In genomic region chr6:84137051-84137375, GRCh38 we compare ENCODE assay signal across 17 cellular contexts.
A peak's percentile ranks its signal among the peaks of the same experiment; 100 is the strongest.
DNase-seq lines count a peak whose midpoint lies in the region; ATAC-seq, FAIRE-seq and TF ChIP-seq lines count a peak whose summit lies in the region.
"Had no signal": no experiment of that assay in that cellular context is flagged by ENCODE, and none has a peak within 500 bp of the region (broad histone marks: within the 10 kb centered on the region; RNA-seq: fewer than 3 reads in every experiment).

No MANE protein-coding gene starts in this region.

- no peak for TF ChIP-seq POLR2A in H54 (IDR thresholded peaks at IDR 0.05; ENCODE audit: low read depth, low read length)
- TF ChIP-seq POLR2A in H1 (IDR thresholded peaks at IDR 0.05; ENCODE audit: control extremely low read depth in 1 of 2, low read depth in 2 of 2, low read length in 2 of 2): no peak

- H3K36me3 Mint-ChIP-seq in stimulated activated naive B cell treated with anti-CD40 and anti-IgM and Interleukin-4, amounts not matched to agents 10 μg/mL and 1 μg/mL and 100 μg/mL, for 72 hours: peaks cover 35 to 55% of the 10 kb centered on the region in 2 donors

- no peak overlapping the region for H4K5ac ChIP-seq in H1 (ENCODE audit: insufficient read length, low read depth, low read length)

- no peak overlapping the region for H3K9ac ChIP-seq in H1 (replicated peaks in 1 of 4; ENCODE audit: extremely low read depth in 1 of 4, low read depth in 3 of 4, low read length in 3 of 4)
- H3K9ac ChIP-seq: parathyroid adenoma had no signal

- intact Hi-C loops in A673 (cut with micrococcal nuclease; ENCODE audit: unreplicated experiment): no loop called here

- H2BK120ac ChIP-seq in H1 (replicated peaks; ENCODE audit: low read depth, low read length): no peak overlapping the region

- no peak overlapping the region for H3K18ac ChIP-seq in H1 (ENCODE audit: extremely low read depth, low read length)

- H3K4ac ChIP-seq in H1 (replicated peaks; ENCODE audit: insufficient read length, low read depth, low read length): no peak overlapping the region

- no peaks in the 10 kb centered on the region for H3K79me1 ChIP-seq in H1 (ENCODE audit: low read depth, low read length)

- H2BK12ac ChIP-seq in H1 (ENCODE audit: low read depth, low read length): no peak overlapping the region

- no peak overlapping the region for H2AFZ ChIP-seq in H1 (ENCODE audit: low read length)
- H2AFZ ChIP-seq: parathyroid adenoma had no signal

- CTCF ChIA-PET in A673 (lab: Charles Lee) (no interaction called here), H1 (lab: Charles Lee; ENCODE audit: partially characterized antibody) (no interaction called here)

- BruUV-seq in A673 (replicated peaks; lab: Mats Ljungman, UMichigan): no TSS peak

- H3K23me2 ChIP-seq in H1 (ENCODE audit: low read depth, low read length): no peaks in the 10 kb centered on the region

- peaks cover 17% of the 10 kb centered on the region for H3K4me1 ChIP-seq in A673 (ENCODE audit: insufficient read depth, low read length, poor library complexity, severe bottlenecking)
- peaks cover 0 to 2% (median 0%) of the 10 kb centered on the region in 4 experiments; a peak in 1 of 7 replicates for H3K4me1 ChIP-seq in H1 (replicated peaks in 1 of 4; ENCODE audit: control insufficient read depth in 3 of 4, insufficient read depth in 4 of 4, low read length in 3 of 4)
- H3K4me1 ChIP-seq: body of pancreas, parathyroid adenoma had no signal

- H4K8ac ChIP-seq in H1 (ENCODE audit: extremely low read depth, insufficient read depth, low read length): no peak overlapping the region

- H3K4me3 ChIP-seq in A673 (ENCODE audit: low read depth, low read length, poor library complexity, severe bottlenecking): no peak overlapping the region
- no peak overlapping the region for H3K4me3 ChIP-seq in H1 (ENCODE audit: extremely low read depth in 1 of 4, insufficient read depth in 2 of 4, low read depth in 3 of 4, low read length in 4 of 4)
- H3K4me3 ChIP-seq: body of pancreas, lung had no signal

- WGBS in H1 (ENCODE audit: extremely low coverage in 1 of 2, insufficient coverage in 1 of 2, insufficient read length in 1 of 2, insufficient replicate concordance in 2 of 2, low coverage in 1 of 2, low lambda C conversion rate in 2 of 2, missing lambda C conversion rate in 1 of 2), 2 experiments: 92% methylated on average over 5 of the region's 5 CpGs; no CpG with 5 or more reads in 1 of the 2 experiments

- H4K20me1 ChIP-seq in H1 (replicated peaks in 1 of 2; ENCODE audit: control insufficient read depth in 1 of 2, insufficient read depth in 2 of 2, low read length in 2 of 2): no peaks in the 10 kb centered on the region

- no peak overlapping the region for H3K23ac ChIP-seq in H1 (ENCODE audit: insufficient read length)

- no peak overlapping the region for H3K56ac ChIP-seq in H1 (replicated peaks; ENCODE audit: insufficient read length, low read depth, low read length)

- no peaks in the 10 kb centered on the region for H3K79me2 ChIP-seq in H1 (ENCODE audit: control insufficient read depth in 1 of 2, insufficient read depth in 2 of 2, low read length in 2 of 2)
- H3K79me2 ChIP-seq: parathyroid adenoma had no signal

- H2BK5ac ChIP-seq in H1 (ENCODE audit: low read depth, low read length): no peak overlapping the region

- H3K4me3 Mint-ChIP-seq in stimulated activated naive B cell treated with anti-CD40 and anti-IgM and Interleukin-4, amounts not matched to agents 10 μg/mL and 1 μg/mL and 100 μg/mL, for 72 hours: no peak overlapping the region
- H3K4me3 Mint-ChIP-seq: activated naive CD4-positive, alpha-beta T cell treated with anti-CD3 and anti-CD28 coated beads for 36 hours; CD8-positive, alpha-beta memory T cell; H9; naive B cell had no signal

- no peak overlapping the region for H2BK15ac ChIP-seq in H1 (ENCODE audit: low read length)

- peaks cover 6 to 11% of the 10 kb centered on the region in 2 donors for H3K9me3 Mint-ChIP-seq in stimulated activated naive B cell treated with anti-CD40 and anti-IgM and Interleukin-4, amounts not matched to agents 10 μg/mL and 1 μg/mL and 100 μg/mL, for 72 hours

- ATAC-seq in stimulated activated naive B cell treated with anti-CD40 and anti-IgM and Interleukin-4, amounts not matched to agents 10 μg/mL and 1 μg/mL and 100 μg/mL, for 72 hours (replicated peaks): no peak
- no peak for ATAC-seq in left lobe of liver
- ATAC-seq: body of pancreas had no signal

- POLR2A ChIA-PET in A673 (lab: Charles Lee; ENCODE audit: low non-redundant PET) (no interaction called here), H1 (lab: Charles Lee; ENCODE audit: partially characterized antibody) (no interaction called here)

- no peak for TF ChIP-seq CTCF in A673 (conservative IDR thresholded peaks at IDR 0.05; ENCODE audit: low read depth, low read length)
- TF ChIP-seq CTCF in H1 (IDR thresholded peaks at IDR 0.05; ENCODE audit: control extremely low read depth in 1 of 3, insufficient read depth in 1 of 3, low read depth in 1 of 3, low read length in 3 of 3): no peak

- H2AK5ac ChIP-seq in H1 (ENCODE audit: low read depth, low read length): no peak overlapping the region

- H3K9me3 ChIP-seq in A673 (ENCODE audit: low read depth, low read length, poor library complexity, severe bottlenecking) (no peaks in the 10 kb centered on the region), H1 (ENCODE audit: insufficient read depth in 2 of 2, low read depth in 1 of 2, low read length in 1 of 2) (peaks cover 10 to 18% of the 10 kb centered on the region in 2 experiments)

- peaks cover 2 to 9% of the 10 kb centered on the region in 2 donors for H3K4me1 Mint-ChIP-seq in stimulated activated naive B cell treated with anti-CD40 and anti-IgM and Interleukin-4, amounts not matched to agents 10 μg/mL and 1 μg/mL and 100 μg/mL, for 72 hours
- H3K4me1 Mint-ChIP-seq: CD8-positive, alpha-beta memory T cell; naive B cell had no signal

- H3K14ac ChIP-seq in H1 (ENCODE audit: insufficient read length): no peak overlapping the region

- no peak overlapping the region for H3K27ac Mint-ChIP-seq in stimulated activated naive B cell treated with anti-CD40 and anti-IgM and Interleukin-4, amounts not matched to agents 10 μg/mL and 1 μg/mL and 100 μg/mL, for 72 hours
- H3K27ac Mint-ChIP-seq: activated naive CD4-positive, alpha-beta T cell treated with anti-CD3 and anti-CD28 coated beads for 36 hours; CD8-positive, alpha-beta memory T cell had no signal

- H3K27me3 Mint-ChIP-seq in stimulated activated naive B cell treated with anti-CD40 and anti-IgM and Interleukin-4, amounts not matched to agents 10 μg/mL and 1 μg/mL and 100 μg/mL, for 72 hours: no peaks in the 10 kb centered on the region
- H3K27me3 Mint-ChIP-seq: naive B cell had no signal

- H3K36me3 ChIP-seq in A673 (ENCODE audit: insufficient read depth, low read length, poor library complexity, severe bottlenecking) (peaks cover 4% of the 10 kb centered on the region), H1 (ENCODE audit: control insufficient read depth in 2 of 4, insufficient read depth in 4 of 4, low read length in 3 of 4) (peaks cover 0 to 20% (median 6%) of the 10 kb centered on the region in 4 experiments; a peak in 4 of 8 replicates)

- H3K27ac ChIP-seq in A673 (ENCODE audit: low read depth, low read length, poor library complexity, severe bottlenecking) (peak overlapping the region; percentile 21), H1 (ENCODE audit: low read depth, low read length) (no peak overlapping the region)
- H3K27ac ChIP-seq: body of pancreas, parathyroid adenoma had no signal

- no peak for TF ChIP-seq EP300 in H1 (IDR thresholded peaks at IDR 0.05; ENCODE audit: borderline replicate concordance in 1 of 2, low read depth in 2 of 2, low read length in 2 of 2)

- H4K91ac ChIP-seq in H1 (replicated peaks; ENCODE audit: insufficient read length, low read length): no peak overlapping the region

- TF ChIP-seq RAD21 in H1 (IDR thresholded peaks at IDR 0.05 in 1 of 2, conservative IDR thresholded peaks at IDR 0.05 in 1 of 2; ENCODE audit: low read depth in 2 of 2, low read length in 2 of 2): no peak

- DNase-seq in A673 (ENCODE audit: low spot score) (peak; percentile 85), H54 (ENCODE audit: insufficient read length, low spot score) (no peak), NCI-H69 (lab: John Stamatoyannopoulos, UW) (peak; percentile 95), H1 (ENCODE audit: low read depth in 1 of 2, low spot score in 2 of 2) (no peak), NCI-H82 treated with DMSO at 0.1 percent for 48 hours (lab: John Stamatoyannopoulos, UW; ENCODE audit: unreplicated experiment) (no peak), left lobe of liver (ENCODE audit: low spot score) (no peak)
- no peak for DNase-seq in stimulated activated naive B cell treated with anti-CD40 and anti-IgM and Interleukin-4, amounts not matched to agents 10 μg/mL and 1 μg/mL and 100 μg/mL, for 72 hours
- no peak for DNase-seq in stimulated activated CD8-positive, alpha-beta memory T cell treated with anti-CD3 and anti-CD28 coated beads, Interleukin-4, amount 100 ng/mL, for 48 hours
- DNase-seq: activated naive CD4-positive, alpha-beta T cell treated with anti-CD3 and anti-CD28 coated beads for 36 hours; body of pancreas; CD8-positive, alpha-beta memory T cell; H9; head of caudate nucleus; naive B cell; stimulated activated CD4-positive, alpha-beta T cell treated with anti-CD3 and anti-CD28 coated beads, Interleukin-4, amount 100 ng/mL, for 24 hours had no signal

- H3K4me2 ChIP-seq in H1 (ENCODE audit: insufficient read depth in 1 of 2, low read depth in 2 of 2, low read length in 2 of 2): no peak overlapping the region

- H2BK20ac ChIP-seq in H1 (ENCODE audit: low read length): 0 out of 2 replicates have a peak overlapping the region, but pooled peaks have one; percentile 32

- FAIRE-seq in H54 (lab: Jason Lieb, UNC) (peak; percentile 55), H1 (lab: Jason Lieb, UNC) (no peak)

- no peaks in the 10 kb centered on the region for H3K27me3 ChIP-seq in A673 (replicated peaks; ENCODE audit: insufficient read depth, low read depth, low read length, poor library complexity)
- no peaks in the 10 kb centered on the region for H3K27me3 ChIP-seq in H1 (replicated peaks in 1 of 4; ENCODE audit: control insufficient read depth in 3 of 4, extremely low read depth in 1 of 4, insufficient read depth in 3 of 4, low read length in 3 of 4)
- H3K27me3 ChIP-seq: body of pancreas had no signal

TF ChIP-seq in H1, 55 proteins besides CTCF, POLR2A, EP300 and RAD21 (continues in another document):
- TF ChIP-seq JUND (IDR thresholded peaks at IDR 0.05; ENCODE audit: low read length): no peak
- no peak for TF ChIP-seq SRF (IDR thresholded peaks at IDR 0.05; ENCODE audit: low read depth, low read length)
- TF ChIP-seq TEAD4 (IDR thresholded peaks at IDR 0.05; ENCODE audit: low read depth, low read length): no peak
- no peak for TF ChIP-seq SIRT6 (IDR thresholded peaks at IDR 0.05; ENCODE audit: low read length)
- TF ChIP-seq SP2 (IDR thresholded peaks at IDR 0.05; ENCODE audit: low read length): no peak
- TF ChIP-seq ASH2L (IDR thresholded peaks at IDR 0.05; ENCODE audit: low read length): no peak
- no peak for TF ChIP-seq HDAC6 (IDR thresholded peaks at IDR 0.05; ENCODE audit: low read depth, low read length)
- TF ChIP-seq SAP30 (IDR thresholded peaks at IDR 0.05; ENCODE audit: insufficient read depth, insufficient replicate concordance, low read length): no peak
- TF ChIP-seq POU5F1 (IDR thresholded peaks at IDR 0.05; ENCODE audit: low read depth, low read length): no peak
- TF ChIP-seq MAFK (IDR thresholded peaks at IDR 0.05; ENCODE audit: low read depth, low read length): no peak

Comparison
In these comparisons a context has a peak if more than half of its experiments do, and no peak if none do; other contexts are left out.
1. DNase-seq: peak in A673 (single experiment) and NCI-H69 (single experiment); none in H54 (single experiment), H1 (0 of 2), NCI-H82 treated with DMSO at 0.1 percent for 48 hours (single experiment), stimulated activated naive B cell treated with anti-CD40 and anti-IgM and Interleukin-4, amounts not matched to agents 10 μg/mL and 1 μg/mL and 100 μg/mL, for 72 hours (single experiment), left lobe of liver (single experiment) and stimulated activated CD8-positive, alpha-beta memory T cell treated with anti-CD3 and anti-CD28 coated beads, Interleukin-4, amount 100 ng/mL, for 48 hours (single experiment).